In genomic region chr9:98751210-98751609, GRCh38 we compare ENCODE assay signal across 7 cellular contexts. TPM values are rescaled to one million over a fixed set of nuclear protein-coding genes. Genes with fewer than 3 reads are reported as not detected.
"Had no signal": no experiment of that assay in that cellular context is flagged by ENCODE, and none has a peak within 500 bp of the region (broad histone marks: within the 10 kb centered on the region; RNA-seq: fewer than 3 reads in every experiment).

No MANE protein-coding gene starts in this region.

- H3K4me3 Mint-ChIP-seq: HFFc6, IgD-negative memory B cell had no signal

- H3K27ac Mint-ChIP-seq: HFFc6, IgD-negative memory B cell had no signal

- H3K9me3 ChIP-seq: HAP-1 had no signal

- H3K4me1 Mint-ChIP-seq: IgD-negative memory B cell had no signal

- H3K9me3 Mint-ChIP-seq: HFFc6, IgD-negative memory B cell had no signal

- DNase-seq: GM23248, GOT3, H7, HFFc6 had no signal

- H3K4me1 ChIP-seq: HAP-1 had no signal

- H3K27ac ChIP-seq: GM23248 had no signal

- H3K27me3 Mint-ChIP-seq: IgD-negative memory B cell had no signal

- H3K4me3 ChIP-seq: GM23248, HAP-1 had no signal

- H2AFZ ChIP-seq: GM23248 had no signal

RNA-seq across cellular contexts. Expression of gene GABBR2, which starts 42.5 kb away (rescaled TPM):
- polyA plus RNA-seq: HepG2, IgD-negative memory B cell had no signal

RNA-seq across cellular contexts. Expression of gene GALNT12, which starts 56.3 kb away (rescaled TPM):
- polyA plus RNA-seq: HepG2 had no signal
